1 cellular context compared by ENCODE assay signal in the genomic region with DNA sequence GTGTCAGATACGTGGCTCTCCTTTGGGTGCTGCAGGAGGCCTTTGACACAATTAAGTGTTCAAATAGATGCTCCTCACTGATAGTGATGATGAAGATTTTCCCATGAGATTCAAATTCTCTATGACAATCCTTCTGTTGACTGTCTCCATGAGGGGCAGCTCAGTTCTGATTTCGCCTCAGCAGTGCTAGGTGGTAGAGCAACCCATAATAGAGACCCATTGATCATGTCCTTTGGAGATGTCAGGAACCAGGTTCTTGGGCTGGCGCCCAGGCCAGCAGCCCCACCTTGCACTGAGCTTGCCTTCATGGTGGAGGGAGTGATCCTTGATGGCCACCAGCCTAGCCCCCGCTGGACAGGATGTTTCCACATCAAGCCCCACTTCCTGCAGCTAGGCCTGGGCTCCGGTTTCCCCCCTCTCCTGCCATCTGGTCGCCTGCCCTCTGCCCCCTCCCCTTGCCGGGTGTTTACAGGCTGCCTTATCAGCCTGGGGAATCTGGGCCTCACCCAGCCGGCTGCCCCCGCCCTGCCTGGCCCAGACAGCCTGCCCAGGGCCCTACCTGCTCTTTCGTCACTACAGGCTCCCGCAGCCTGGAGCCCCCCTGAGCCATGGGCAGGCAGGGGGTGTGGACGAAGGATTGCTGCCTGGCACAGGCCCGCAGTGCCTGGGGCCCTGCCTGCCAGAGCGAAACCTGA.
TF ChIP-seq lines count a peak whose summit lies in the region.

No MANE protein-coding gene starts in this region.

TF ChIP-seq in K562, 482 proteins besides CTCF, POLR2A, EP300 and RAD21 (continued from another document):
- TF ChIP-seq ELK1 (CRISPR knock-in tag; IDR thresholded peaks at IDR 0.05) (no peak), JUN (IDR thresholded peaks at IDR 0.05; ENCODE audit: borderline replicate concordance, low read depth, low read length) (no peak), JUN (CRISPR knock-in tag; IDR thresholded peaks at IDR 0.05; ENCODE audit: borderline replicate concordance) (no peak), FOXA1 (IDR thresholded peaks at IDR 0.05; ENCODE audit: borderline replicate concordance) (no peak), SMAD4 (CRISPR knock-in tag; conservative IDR thresholded peaks at IDR 0.05) (peak; percentile 62), ILF3 (IDR thresholded peaks at IDR 0.05; ENCODE audit: borderline replicate concordance) (no peak), E2F4 (CRISPR knock-in tag; IDR thresholded peaks at IDR 0.05; ENCODE audit: low read depth) (no peak), CTBP1 (IDR thresholded peaks at IDR 0.05; ENCODE audit: borderline replicate concordance) (peak; percentile 53; the same call in 1 of the 2 replicates), NCOA1 (IDR thresholded peaks at IDR 0.05; ENCODE audit: low read depth) (no peak), MYNN (IDR thresholded peaks at IDR 0.05) (peak; percentile 76), MYNN (CRISPR knock-in tag; IDR thresholded peaks at IDR 0.05) (no peak), TAF1 (IDR thresholded peaks at IDR 0.05; ENCODE audit: control insufficient read depth, extremely low read depth, insufficient read depth, low read length, severe bottlenecking) (no peak), ARID2 (IDR thresholded peaks at IDR 0.05) (no peak), ARID1B (IDR thresholded peaks at IDR 0.05) (peak; percentile 43; the same call in 1 of the 2 replicates), TCF3 (CRISPR knock-in tag; IDR thresholded peaks at IDR 0.05) (peak; percentile 31), ESRRA (IDR thresholded peaks at IDR 0.05; ENCODE audit: borderline replicate concordance, low read depth) (no peak), FOXA3 (CRISPR knock-in tag; conservative IDR thresholded peaks at IDR 0.05 in 1 of 2, IDR thresholded peaks at IDR 0.05 in 1 of 2) (0 out of 4 replicates have a peak, but pooled peaks of 1 of the 2 experiments have one; percentile 13), RBFOX2 (IDR thresholded peaks at IDR 0.05; ENCODE audit: low read depth, low read length) (peak; percentile 44; the same call in 1 of the 2 replicates), ZNF511 (CRISPR knock-in tag; IDR thresholded peaks at IDR 0.05) (no peak), CAMTA2 (CRISPR knock-in tag; conservative IDR thresholded peaks at IDR 0.05) (no peak), MAZ (CRISPR knock-in tag; conservative IDR thresholded peaks at IDR 0.05 in 1 of 2, IDR thresholded peaks at IDR 0.05 in 1 of 2) (peak in 1 of 2 experiments; percentile 70; a peak in 2 of 4 replicates), FOS (IDR thresholded peaks at IDR 0.05; ENCODE audit: extremely low read depth, insufficient read length) (no peak), ETV1 (tag; conservative IDR thresholded peaks at IDR 0.05; ENCODE audit: low read depth) (peak; percentile 29; the same call in 1 of the 2 replicates), CC2D1A (IDR thresholded peaks at IDR 0.05) (no peak), ZNF589 (CRISPR knock-in tag; IDR thresholded peaks at IDR 0.05; ENCODE audit: low read depth) (no peak), SMAD2 (IDR thresholded peaks at IDR 0.05; ENCODE audit: low read depth, low read length) (no peak), CREB3 (tag; conservative IDR thresholded peaks at IDR 0.05; ENCODE audit: low read depth) (no peak), NELFE (IDR thresholded peaks at IDR 0.05; ENCODE audit: insufficient read depth, insufficient read length) (no peak), POLR2G (IDR thresholded peaks at IDR 0.05; ENCODE audit: low read depth, low read length) (peak; percentile 46; the same call in 1 of the 2 replicates), CREM (IDR thresholded peaks at IDR 0.05; ENCODE audit: low read depth) (0 out of 2 replicates have a peak, but pooled peaks have one; percentile 11), ZNF133 (CRISPR knock-in tag; IDR thresholded peaks at IDR 0.05) (no peak), EGR1 (conservative IDR thresholded peaks at IDR 0.05) (no peak), FOXK1 (CRISPR knock-in tag; IDR thresholded peaks at IDR 0.05; ENCODE audit: borderline replicate concordance) (no peak)
- TF ChIP-seq, protein P1, sequence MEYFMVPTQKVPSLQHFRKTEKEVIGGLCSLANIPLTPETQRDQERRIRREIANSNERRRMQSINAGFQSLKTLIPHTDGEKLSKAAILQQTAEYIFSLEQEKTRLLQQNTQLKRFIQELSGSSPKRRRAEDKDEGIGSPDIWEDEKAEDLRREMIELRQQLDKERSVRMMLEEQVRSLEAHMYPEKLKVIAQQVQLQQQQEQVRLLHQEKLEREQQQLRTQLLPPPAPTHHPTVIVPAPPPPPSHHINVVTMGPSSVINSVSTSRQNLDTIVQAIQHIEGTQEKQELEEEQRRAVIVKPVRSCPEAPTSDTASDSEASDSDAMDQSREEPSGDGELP (CRISPR knock-in tag; IDR thresholded peaks at IDR 0.05; ENCODE audit: borderline replicate concordance) = peak; percentile 49; the same call in 1 of the 2 replicates
- TF ChIP-seq, protein P2, sequence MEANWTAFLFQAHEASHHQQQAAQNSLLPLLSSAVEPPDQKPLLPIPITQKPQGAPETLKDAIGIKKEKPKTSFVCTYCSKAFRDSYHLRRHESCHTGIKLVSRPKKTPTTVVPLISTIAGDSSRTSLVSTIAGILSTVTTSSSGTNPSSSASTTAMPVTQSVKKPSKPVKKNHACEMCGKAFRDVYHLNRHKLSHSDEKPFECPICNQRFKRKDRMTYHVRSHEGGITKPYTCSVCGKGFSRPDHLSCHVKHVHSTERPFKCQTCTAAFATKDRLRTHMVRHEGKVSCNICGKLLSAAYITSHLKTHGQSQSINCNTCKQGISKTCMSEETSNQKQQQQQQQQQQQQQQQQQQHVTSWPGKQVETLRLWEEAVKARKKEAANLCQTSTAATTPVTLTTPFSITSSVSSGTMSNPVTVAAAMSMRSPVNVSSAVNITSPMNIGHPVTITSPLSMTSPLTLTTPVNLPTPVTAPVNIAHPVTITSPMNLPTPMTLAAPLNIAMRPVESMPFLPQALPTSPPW (CRISPR knock-in tag; IDR thresholded peaks at IDR 0.05) = peak; percentile 85
- TF ChIP-seq, protein P3, sequence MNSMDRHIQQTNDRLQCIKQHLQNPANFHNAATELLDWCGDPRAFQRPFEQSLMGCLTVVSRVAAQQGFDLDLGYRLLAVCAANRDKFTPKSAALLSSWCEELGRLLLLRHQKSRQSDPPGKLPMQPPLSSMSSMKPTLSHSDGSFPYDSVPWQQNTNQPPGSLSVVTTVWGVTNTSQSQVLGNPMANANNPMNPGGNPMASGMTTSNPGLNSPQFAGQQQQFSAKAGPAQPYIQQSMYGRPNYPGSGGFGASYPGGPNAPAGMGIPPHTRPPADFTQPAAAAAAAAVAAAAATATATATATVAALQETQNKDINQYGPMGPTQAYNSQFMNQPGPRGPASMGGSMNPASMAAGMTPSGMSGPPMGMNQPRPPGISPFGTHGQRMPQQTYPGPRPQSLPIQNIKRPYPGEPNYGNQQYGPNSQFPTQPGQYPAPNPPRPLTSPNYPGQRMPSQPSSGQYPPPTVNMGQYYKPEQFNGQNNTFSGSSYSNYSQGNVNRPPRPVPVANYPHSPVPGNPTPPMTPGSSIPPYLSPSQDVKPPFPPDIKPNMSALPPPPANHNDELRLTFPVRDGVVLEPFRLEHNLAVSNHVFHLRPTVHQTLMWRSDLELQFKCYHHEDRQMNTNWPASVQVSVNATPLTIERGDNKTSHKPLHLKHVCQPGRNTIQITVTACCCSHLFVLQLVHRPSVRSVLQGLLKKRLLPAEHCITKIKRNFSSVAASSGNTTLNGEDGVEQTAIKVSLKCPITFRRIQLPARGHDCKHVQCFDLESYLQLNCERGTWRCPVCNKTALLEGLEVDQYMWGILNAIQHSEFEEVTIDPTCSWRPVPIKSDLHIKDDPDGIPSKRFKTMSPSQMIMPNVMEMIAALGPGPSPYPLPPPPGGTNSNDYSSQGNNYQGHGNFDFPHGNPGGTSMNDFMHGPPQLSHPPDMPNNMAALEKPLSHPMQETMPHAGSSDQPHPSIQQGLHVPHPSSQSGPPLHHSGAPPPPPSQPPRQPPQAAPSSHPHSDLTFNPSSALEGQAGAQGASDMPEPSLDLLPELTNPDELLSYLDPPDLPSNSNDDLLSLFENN (IDR thresholded peaks at IDR 0.05; ENCODE audit: low read depth in 2 of 2, low read length in 2 of 2) = no peak
- TF ChIP-seq, protein P4, sequence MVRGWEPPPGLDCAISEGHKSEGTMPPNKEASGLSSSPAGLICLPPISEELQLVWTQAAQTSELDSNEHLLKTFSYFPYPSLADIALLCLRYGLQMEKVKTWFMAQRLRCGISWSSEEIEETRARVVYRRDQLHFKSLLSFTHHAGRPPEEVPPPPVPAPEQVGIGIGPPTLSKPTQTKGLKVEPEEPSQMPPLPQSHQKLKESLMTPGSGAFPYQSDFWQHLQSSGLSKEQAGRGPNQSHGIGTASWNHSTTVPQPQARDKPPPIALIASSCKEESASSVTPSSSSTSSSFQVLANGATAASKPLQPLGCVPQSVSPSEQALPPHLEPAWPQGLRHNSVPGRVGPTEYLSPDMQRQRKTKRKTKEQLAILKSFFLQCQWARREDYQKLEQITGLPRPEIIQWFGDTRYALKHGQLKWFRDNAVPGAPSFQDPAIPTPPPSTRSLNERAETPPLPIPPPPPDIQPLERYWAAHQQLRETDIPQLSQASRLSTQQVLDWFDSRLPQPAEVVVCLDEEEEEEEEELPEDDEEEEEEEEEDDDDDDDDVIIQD (CRISPR knock-in tag; IDR thresholded peaks at IDR 0.05) = no peak
